ENCODE assay signal across 20 cellular contexts in the genomic region with DNA sequence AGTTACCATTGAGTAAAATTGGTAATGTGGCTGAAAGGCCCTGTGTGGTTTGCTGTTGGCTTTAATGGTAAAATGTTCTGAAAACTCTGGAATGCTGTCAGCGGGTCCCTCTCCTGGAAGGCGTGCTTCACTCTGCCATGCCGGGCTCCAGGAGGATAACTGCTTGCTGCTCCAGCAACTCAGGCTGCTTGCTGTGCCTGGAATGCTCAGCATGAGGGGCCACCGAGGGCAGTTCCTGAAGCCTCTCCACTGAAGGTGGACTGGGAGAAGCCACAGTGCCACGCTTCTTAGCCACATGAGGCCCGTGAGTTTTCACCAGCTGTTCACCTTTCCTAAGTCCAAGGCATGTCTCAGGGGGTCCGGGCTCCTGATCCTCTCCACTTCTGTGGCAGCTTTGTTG.
DNase-seq lines count a peak whose midpoint lies in the region; ATAC-seq and TF ChIP-seq lines count a peak whose summit lies in the region.
"Had no signal": no experiment of that assay in that cellular context is flagged by ENCODE, and none has a peak within 500 bp of the region (broad histone marks: within the 10 kb centered on the region; RNA-seq: fewer than 3 reads in every experiment).

No MANE protein-coding gene starts in this region.

- no peak overlapping the region for H3K56ac ChIP-seq in mesendoderm (ENCODE audit: low read length)

- intact Hi-C loops in mammary epithelial cell (cut with micrococcal nuclease), result no loop called here
- intact Hi-C loops in CD4-positive, alpha-beta memory T cell (cut with micrococcal nuclease), result no loop called here

- no peaks in the 10 kb centered on the region for H3K27me3 ChIP-seq in mesendoderm (ENCODE audit: insufficient read depth, low read length, poor library complexity)
- H3K27me3 ChIP-seq in mammary epithelial cell (ENCODE audit: insufficient read depth, low read length), result no peaks in the 10 kb centered on the region
- no peaks in the 10 kb centered on the region for H3K27me3 ChIP-seq in CD4-positive, alpha-beta memory T cell (ENCODE audit: insufficient read depth, low read length)

- no peak overlapping the region for H4K8ac ChIP-seq in mesendoderm (ENCODE audit: low read depth, low read length)

- H3K9me3 ChIP-seq in mammary epithelial cell (replicated peaks; ENCODE audit: insufficient read depth, low read length), result no peaks in the 10 kb centered on the region
- H3K9me3 ChIP-seq in CD4-positive, alpha-beta memory T cell (ENCODE audit: control insufficient read depth in 1 of 2, low read length in 2 of 2), result no peaks in the 10 kb centered on the region

- in situ Hi-C loops in mammary epithelial cell (cut with MboI; ENCODE audit: low sequenced_read_pairs in 2 of 2), result no loop called here

- peak; percentile 21 for DNase-seq in ELF-1 (ENCODE audit: low read depth, low spot score)
- peak; percentile 50 for DNase-seq in WTC11 (ENCODE audit: low spot score)
- DNase-seq in iPS DF 19.7 (ENCODE audit: low read depth, low spot score), result peak; percentile 28
- DNase-seq in mesendoderm, result peak; percentile 80
- DNase-seq in mammary epithelial cell, result no peak
- no peak for DNase-seq in CD4-positive, alpha-beta memory T cell
- DNase-seq: AML-193; CD4-positive, alpha-beta T cell; DMS153; DMS79; GF-D8; GOT3; HFFc6 had no signal

- peaks cover 53% of the 10 kb centered on the region for H3K4me1 Mint-ChIP-seq in WTC11
- H3K4me1 Mint-ChIP-seq in CD4-positive, alpha-beta memory T cell, result no peaks in the 10 kb centered on the region

- H3K27ac ChIP-seq in mesendoderm (ENCODE audit: low read depth, low read length) (no peak overlapping the region), mammary epithelial cell (ENCODE audit: insufficient read depth, low read depth, low read length) (no peak overlapping the region)
- no peak overlapping the region for H3K27ac ChIP-seq in CD4-positive, alpha-beta memory T cell (ENCODE audit: low read depth, low read length)
- H3K27ac ChIP-seq: 22Rv1, A549, C4-2B, HL-60, KMS-11 had no signal

- H3K27ac Mint-ChIP-seq in WTC11, result no peak overlapping the region
- no peak overlapping the region for H3K27ac Mint-ChIP-seq in CD4-positive, alpha-beta memory T cell
- H3K27ac Mint-ChIP-seq: CD4-positive, alpha-beta T cell; HFFc6 had no signal

- H3K4me2 ChIP-seq in mesendoderm (ENCODE audit: low read length) (no peak overlapping the region), mammary epithelial cell (ENCODE audit: insufficient read depth, low read depth, low read length) (no peak overlapping the region)
- H3K4me2 ChIP-seq: A549, KMS-11 had no signal

- BruUV-seq in mammary epithelial cell (replicated peaks; lab: Mats Ljungman, UMichigan), result no TSS peak

- no peak overlapping the region for H2BK5ac ChIP-seq in mesendoderm (ENCODE audit: low read length)

- dilution Hi-C loops in mammary epithelial cell (cut with HindIII; ENCODE audit: low sequenced_read_pairs), result no loop called here

- H4K20me1 ChIP-seq in mammary epithelial cell (ENCODE audit: insufficient read depth, low read length), result no peaks in the 10 kb centered on the region

- H3K18ac ChIP-seq in mesendoderm (ENCODE audit: low read length), result no peak overlapping the region

- peaks cover 6% of the 10 kb centered on the region; the same call in 1 of the 2 replicates for H3K9me3 Mint-ChIP-seq in WTC11
- H3K9me3 Mint-ChIP-seq in CD4-positive, alpha-beta memory T cell, result peaks cover 0 to 3% (median 0%) of the 10 kb centered on the region in 8 donors
- H3K9me3 Mint-ChIP-seq: CD4-positive, alpha-beta T cell had no signal

- H3K79me2 ChIP-seq in mesendoderm (ENCODE audit: control insufficient read depth, insufficient read depth, low read length) (no peaks in the 10 kb centered on the region), mammary epithelial cell (ENCODE audit: insufficient read depth, low read length) (no peaks in the 10 kb centered on the region)

- no peaks in the 10 kb centered on the region; the same call in 1 of the 2 replicates for H3K27me3 Mint-ChIP-seq in WTC11 (ENCODE audit: low read depth)
- peaks cover 14% of the 10 kb centered on the region in 2 donors for H3K27me3 Mint-ChIP-seq in CD4-positive, alpha-beta memory T cell

- H3K36me3 Mint-ChIP-seq in WTC11, result no peaks in the 10 kb centered on the region
- no peaks in the 10 kb centered on the region for H3K36me3 Mint-ChIP-seq in CD4-positive, alpha-beta memory T cell

- no peaks in the 10 kb centered on the region for H3K4me1 ChIP-seq in mesendoderm (ENCODE audit: control insufficient read depth, low read depth, low read length)
- peaks cover under 1% of the 10 kb centered on the region for H3K4me1 ChIP-seq in mammary epithelial cell (ENCODE audit: insufficient read depth, low read length)
- no peaks in the 10 kb centered on the region for H3K4me1 ChIP-seq in CD4-positive, alpha-beta memory T cell (ENCODE audit: insufficient read depth, low read length)
- H3K4me1 ChIP-seq: A549 had no signal

- H2BK120ac ChIP-seq in mesendoderm (ENCODE audit: low read depth, low read length), result no peak overlapping the region

- H2BK15ac ChIP-seq in mesendoderm (replicated peaks; ENCODE audit: low read depth), result no peak overlapping the region

- no peak overlapping the region for H3K9ac ChIP-seq in mesendoderm (ENCODE audit: low read length)
- H3K9ac ChIP-seq in mammary epithelial cell (ENCODE audit: insufficient read depth, low read length), result no peak overlapping the region
- H3K9ac ChIP-seq: KMS-11 had no signal

- H4K5ac ChIP-seq in mesendoderm (ENCODE audit: low read length), result no peak overlapping the region

- POLR2A ChIA-PET in WTC11 (lab: Charles Lee), result no interaction called here
- POLR2A ChIA-PET in CD4-positive, alpha-beta memory T cell (lab: Charles Lee; ENCODE audit: partially characterized antibody), result no interaction called here

- H3K23ac ChIP-seq in mesendoderm (ENCODE audit: low read length), result no peak overlapping the region

- no peak overlapping the region for H3K4me3 ChIP-seq in mesendoderm (ENCODE audit: low read length)
- H3K4me3 ChIP-seq in mammary epithelial cell (replicated peaks in 1 of 3; ENCODE audit: insufficient read depth in 1 of 3, low read depth in 2 of 3, low read length in 3 of 3), result no peak overlapping the region
- H3K4me3 ChIP-seq in CD4-positive, alpha-beta memory T cell (ENCODE audit: low read length in 2 of 2), result no peak overlapping the region
- H3K4me3 ChIP-seq: A549 had no signal

- H2AFZ ChIP-seq in mammary epithelial cell (ENCODE audit: low read depth, low read length), result no peak overlapping the region

- H3K79me1 ChIP-seq in mesendoderm (ENCODE audit: low read length), result no peaks in the 10 kb centered on the region

- ATAC-seq in WTC11, result peak; percentile 79
- no peak for ATAC-seq in GM18520 (IDR thresholded peaks at IDR 0.05; ENCODE audit: unreplicated experiment)
- ATAC-seq: A549, HCT116 had no signal

- H2AK5ac ChIP-seq in mesendoderm (ENCODE audit: low read length), result no peak overlapping the region

- TF ChIP-seq CTCF in WTC11 (IDR thresholded peaks at IDR 0.05) (no peak), mammary epithelial cell (conservative IDR thresholded peaks at IDR 0.05 in 1 of 2, IDR thresholded peaks at IDR 0.05 in 1 of 2; ENCODE audit: extremely low read depth in 1 of 2, insufficient read depth in 1 of 2, low read depth in 1 of 2, low read length in 2 of 2) (no peak)

- CTCF ChIA-PET in WTC11 (lab: Charles Lee), result interaction anchor here (0.9 kb wide), 1 partner anchor 125 kb away, joined by 3 read pairs; no protein-coding TSS in a partner anchor
- CTCF ChIA-PET in mammary epithelial cell (lab: Charles Lee; ENCODE audit: low non-redundant PET), result no interaction called here
- CTCF ChIA-PET in CD4-positive, alpha-beta memory T cell (lab: Charles Lee; ENCODE audit: partially characterized antibody), result interaction anchor here (1.6 kb wide), 1 partner anchor 118 kb away, joined by 3 read pairs; no protein-coding TSS in a partner anchor

- H3K4me3 Mint-ChIP-seq in WTC11, result no peak overlapping the region
- H3K4me3 Mint-ChIP-seq in CD4-positive, alpha-beta memory T cell, result no peak overlapping the region
- H3K4me3 Mint-ChIP-seq: CD4-positive, alpha-beta T cell; HFFc6 had no signal

- no CpG with 5 or more reads among the region's 7 CpGs for WGBS in mesendoderm (ENCODE audit: extremely low coverage, insufficient coverage, low lambda C conversion rate)
- 87% methylated on average over 7 of the region's 7 CpGs for WGBS in mammary epithelial cell (ENCODE audit: low coverage, missing lambda C conversion rate)

- no peak overlapping the region for H3K4ac ChIP-seq in mesendoderm (ENCODE audit: low read depth, low read length)

- H3K36me3 ChIP-seq in mesendoderm (ENCODE audit: control insufficient read depth, insufficient read depth, low read length) (no peaks in the 10 kb centered on the region), mammary epithelial cell (ENCODE audit: insufficient read depth, low read length) (no peaks in the 10 kb centered on the region)
- H3K36me3 ChIP-seq in CD4-positive, alpha-beta memory T cell (ENCODE audit: insufficient read depth, low read length), result no peaks in the 10 kb centered on the region

TF ChIP-seq in WTC11, 78 proteins besides CTCF, POLR2A, EP300 and RAD21:
- TF ChIP-seq ETV6 (CRISPR knock-in tag; IDR thresholded peaks at IDR 0.05) (0 out of 2 replicates have a peak, but pooled peaks have one; percentile 38), ZNF423 (CRISPR knock-in tag; IDR thresholded peaks at IDR 0.05) (0 out of 2 replicates have a peak, but pooled peaks have one; percentile 41), ZMAT4 (CRISPR knock-in tag; IDR thresholded peaks at IDR 0.05) (no peak)
TF ChIP-seq in WTC11: peak in this region for 2.

Comparison
In these comparisons a context has a peak if more than half of its experiments do, and no peak if none do; other contexts are left out.
1. DNase-seq: peak in ELF-1 (single experiment), WTC11 (single experiment), iPS DF 19.7 (single experiment) and mesendoderm (single experiment); none in mammary epithelial cell (single experiment) and CD4-positive, alpha-beta memory T cell (0 of 5).